ENCODE assay signal across 20 cellular contexts in the genomic region with DNA sequence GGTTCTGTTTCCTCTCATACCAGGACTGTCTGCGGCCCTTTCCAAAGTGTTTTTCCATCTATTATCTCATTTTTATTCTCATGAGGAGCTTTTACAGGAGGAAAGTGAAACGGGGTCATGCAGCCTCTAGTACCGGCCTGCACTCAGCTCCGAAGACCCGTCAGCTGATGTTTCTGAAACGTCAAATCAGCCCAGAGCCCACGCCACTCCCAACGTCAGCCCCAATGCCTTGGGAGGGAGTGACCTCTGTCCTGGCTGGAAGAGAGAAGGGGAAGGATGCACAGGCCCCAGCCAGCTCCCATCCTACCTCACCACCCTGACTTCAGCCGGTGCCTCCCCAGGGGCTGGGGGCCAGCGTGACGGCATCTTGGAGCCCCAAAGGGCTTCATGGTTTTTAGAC. TPM values are rescaled to one million over a fixed set of nuclear protein-coding genes. Genes with fewer than 3 reads are reported as not detected.
DNase-seq lines count a peak whose midpoint lies in the region; ATAC-seq, FAIRE-seq and TF ChIP-seq lines count a peak whose summit lies in the region.
"Had no signal": no experiment of that assay in that cellular context is flagged by ENCODE, and none has a peak within 500 bp of the region (broad histone marks: within the 10 kb centered on the region; RNA-seq: fewer than 3 reads in every experiment).

No MANE protein-coding gene starts in this region.

- POLR2A ChIA-PET in HepG2 (lab: Yijun Ruan, JAX): no interaction called here

- FAIRE-seq in HepG2 (lab: Jason Lieb, UNC) (no peak), kidney (lab: Jason Lieb, UNC) (no peak)
- FAIRE-seq: A204.1, GM12878 had no signal

- no peak for TF ChIP-seq CTCF in liver (IDR thresholded peaks at IDR 0.05; ENCODE audit: low read depth, low read length, missing input control)
- TF ChIP-seq CTCF in HepG2 (CRISPR knock-in tag; IDR thresholded peaks at IDR 0.05): no peak
- no peak for TF ChIP-seq CTCF in kidney (IDR thresholded peaks at IDR 0.05; ENCODE audit: borderline replicate concordance, extremely low read depth, insufficient read depth)
- TF ChIP-seq CTCF in sigmoid colon (IDR thresholded peaks at IDR 0.05): no peak
- no peak for TF ChIP-seq CTCF in left lung (IDR thresholded peaks at IDR 0.05)

- H3K36me3 ChIP-seq in liver (ENCODE audit: control insufficient read depth in 4 of 4, insufficient read depth in 3 of 4, low read depth in 1 of 4, low read length in 3 of 4): no peaks in the 10 kb centered on the region
- H3K36me3 ChIP-seq in HepG2 (replicated peaks in 1 of 2; ENCODE audit: control insufficient read depth in 1 of 2, insufficient read depth in 2 of 2, low read length in 2 of 2): no peaks in the 10 kb centered on the region
- H3K36me3 ChIP-seq in kidney (ENCODE audit: control insufficient read depth in 1 of 2, insufficient read depth in 2 of 2, low read length in 2 of 2): no peaks in the 10 kb centered on the region
- H3K36me3 ChIP-seq in sigmoid colon: no peaks in the 10 kb centered on the region
- H3K36me3 ChIP-seq in aorta (ENCODE audit: control insufficient read depth in 1 of 2, insufficient read depth in 2 of 2, low read length in 1 of 2): no peaks in the 10 kb centered on the region
- H3K36me3 ChIP-seq in left lung: no peaks in the 10 kb centered on the region
- H3K36me3 ChIP-seq: HAP-1 had no signal

- TF ChIP-seq EP300 in HepG2 (IDR thresholded peaks at IDR 0.05; ENCODE audit: low read depth in 2 of 2, low read length in 2 of 2) (no peak), HepG2 (CRISPR knock-in tag; IDR thresholded peaks at IDR 0.05; ENCODE audit: borderline replicate concordance) (no peak), sigmoid colon (IDR thresholded peaks at IDR 0.05) (peak in 1 of 4 donors; percentile 25)

- CTCF ChIA-PET in HepG2 (lab: Yijun Ruan, JAX; ENCODE audit: low intra/inter-chr PET ratio, low total read pairs): no interaction called here

- TF ChIP-seq POLR2A in HepG2 (IDR thresholded peaks at IDR 0.05; ENCODE audit: insufficient read depth in 1 of 2, low read depth in 2 of 2, low read length in 2 of 2): no peak
- no peak for TF ChIP-seq POLR2A in sigmoid colon (IDR thresholded peaks at IDR 0.05)

- H4K20me1 ChIP-seq in HepG2 (ENCODE audit: insufficient read depth, low read length): no peaks in the 10 kb centered on the region

- H3K27me3 ChIP-seq in liver (ENCODE audit: control insufficient read depth in 4 of 4, insufficient read depth in 4 of 4, low read length in 3 of 4) (no peaks in the 10 kb centered on the region), HepG2 (ENCODE audit: control insufficient read depth in 1 of 2, insufficient read depth in 2 of 2, low read length in 2 of 2) (peaks cover 0 to 12% of the 10 kb centered on the region in 2 experiments; a peak in 3 of 5 replicates), sigmoid colon (no peaks in the 10 kb centered on the region), aorta (ENCODE audit: control insufficient read depth in 1 of 2, insufficient read depth in 2 of 2, low read length in 1 of 2) (no peaks in the 10 kb centered on the region), left lung (no peaks in the 10 kb centered on the region)

- H3K4me1 ChIP-seq in liver (ENCODE audit: control insufficient read depth in 4 of 4, insufficient read depth in 4 of 4, low read length in 3 of 4): no peaks in the 10 kb centered on the region
- H3K4me1 ChIP-seq in HepG2 (ENCODE audit: insufficient read depth, low read length): no peaks in the 10 kb centered on the region
- H3K4me1 ChIP-seq in kidney (ENCODE audit: control insufficient read depth in 1 of 2, insufficient read depth in 1 of 2, low read depth in 1 of 2, low read length in 2 of 2): peaks cover 0 to 7% of the 10 kb centered on the region in 2 donors
- H3K4me1 ChIP-seq in sigmoid colon: peaks cover 0 to 13% (median 4%) of the 10 kb centered on the region in 4 donors
- no peaks in the 10 kb centered on the region for H3K4me1 ChIP-seq in aorta (ENCODE audit: control insufficient read depth in 1 of 2, insufficient read depth in 2 of 2, low read length in 2 of 2)
- peaks cover 0 to 6% of the 10 kb centered on the region in 2 donors for H3K4me1 ChIP-seq in left lung
- H3K4me1 ChIP-seq: HAP-1 had no signal

- no peak overlapping the region for H3K9ac ChIP-seq in liver (ENCODE audit: low read depth in 1 of 2, low read length in 2 of 2)
- H3K9ac ChIP-seq in HepG2 (ENCODE audit: insufficient read depth, low read depth, low read length): no peak overlapping the region
- no peak overlapping the region for H3K9ac ChIP-seq in kidney (ENCODE audit: low read length in 2 of 2)
- H3K9ac ChIP-seq: KMS-11 had no signal

- intact Hi-C loops in HepG2 (cut with micrococcal nuclease; ENCODE audit: unreplicated experiment) (no loop called here), kidney (cut with DNase I) (no loop called here), sigmoid colon (cut with DNase I) (no loop called here), aorta (cut with DNase I) (no loop called here), left lung (cut with DNase I) (no loop called here)

- H3K4me3 ChIP-seq in liver (ENCODE audit: low read depth in 1 of 3, low read length in 3 of 3) (no peak overlapping the region), HepG2 (replicated peaks in 1 of 3; ENCODE audit: insufficient read depth in 1 of 3, low read depth in 2 of 3, low read length in 3 of 3) (no peak overlapping the region), kidney (ENCODE audit: low read length in 2 of 2) (no peak overlapping the region), sigmoid colon (no peak overlapping the region), aorta (ENCODE audit: low read length in 2 of 2) (no peak overlapping the region), left lung (no peak overlapping the region)
- H3K4me3 ChIP-seq: GM12878, HAP-1 had no signal

- ATAC-seq in HepG2 (no peak), aorta (ENCODE audit: low FRiP score) (peak; percentile 51), left lung (no peak), HG03135 (IDR thresholded peaks at IDR 0.05; ENCODE audit: unreplicated experiment) (no peak), HG02763 (IDR thresholded peaks at IDR 0.05; ENCODE audit: unreplicated experiment) (no peak)
- ATAC-seq: GM12878, PC-3 had no signal

- no peak overlapping the region for H2AFZ ChIP-seq in HepG2 (ENCODE audit: low read length)

- no peak for TF ChIP-seq RAD21 in liver (IDR thresholded peaks at IDR 0.05)
- TF ChIP-seq RAD21 in HepG2 (CRISPR knock-in tag; IDR thresholded peaks at IDR 0.05): no peak

- H3K79me2 ChIP-seq in HepG2 (ENCODE audit: insufficient read depth, low read length): no peaks in the 10 kb centered on the region

- peak overlapping the region in 1 of 2 donors; percentile 33 for H3K27ac ChIP-seq in liver (ENCODE audit: low read depth in 1 of 2, low read length in 2 of 2)
- H3K27ac ChIP-seq in HepG2 (ENCODE audit: extremely low read length, insufficient read depth, low read length): no peak overlapping the region
- H3K27ac ChIP-seq in kidney (ENCODE audit: low read depth in 2 of 2, low read length in 2 of 2): no peak overlapping the region
- peak overlapping the region in 3 of 4 donors; percentile 45 to 63 (median 55) for H3K27ac ChIP-seq in sigmoid colon
- no peak overlapping the region for H3K27ac ChIP-seq in aorta (ENCODE audit: low read depth in 1 of 2, low read length in 2 of 2)
- no peak overlapping the region for H3K27ac ChIP-seq in left lung
- H3K27ac ChIP-seq: HL-60, KMS-11 had no signal

- no peak overlapping the region for H3K4me2 ChIP-seq in HepG2 (ENCODE audit: low read depth, low read length)
- H3K4me2 ChIP-seq: KMS-11 had no signal

- H3K9me3 ChIP-seq in liver (ENCODE audit: control insufficient read depth in 4 of 4, low read length in 3 of 4): no peaks in the 10 kb centered on the region
- no peaks in the 10 kb centered on the region for H3K9me3 ChIP-seq in HepG2 (ENCODE audit: low read length)
- no peaks in the 10 kb centered on the region for H3K9me3 ChIP-seq in kidney (ENCODE audit: control insufficient read depth in 1 of 2, low read length in 2 of 2)
- H3K9me3 ChIP-seq in sigmoid colon: no peaks in the 10 kb centered on the region
- no peaks in the 10 kb centered on the region for H3K9me3 ChIP-seq in aorta (ENCODE audit: control insufficient read depth, low read length)
- no peaks in the 10 kb centered on the region for H3K9me3 ChIP-seq in left lung
- H3K9me3 ChIP-seq: HAP-1 had no signal

- 88% methylated on average over 11 of the region's 11 CpGs for WGBS in liver
- 36% methylated on average over 11 of the region's 11 CpGs for WGBS in HepG2 (ENCODE audit: low lambda C conversion rate)
- WGBS in sigmoid colon, 2 donors: 92 to 94% methylated on average over 11 of the region's 11 CpGs
- WGBS in aorta, 2 donors: 72 to 82% methylated on average over 11 of the region's 11 CpGs

- BruUV-seq in HepG2 (replicated peaks; lab: Mats Ljungman, UMichigan): no TSS peak

- in situ Hi-C loops in HepG2 (cut with HindIII; ENCODE audit: extremely low pct_ligation_motif_present, low pct_unique_long_range_greater_than_20kb): no loop called here

- DNase-seq in HepG2 (ENCODE audit: low spot score) (no peak), kidney (peak; percentile 39), sigmoid colon (no peak), aorta (no peak), left lung (no peak)
- DNase-seq: C1 segment of cervical spinal cord, NCI-H1092 treated with DMSO at 0.1 percent for 48 hours, NCI-H1930, NCI-H2171, NCI-H446 treated with DMSO at 0.1 percent for 48 hours, NCI-H748 treated with DMSO at 0.1 percent for 48 hours, PC-3 had no signal

RNA-seq across cellular contexts. Expression of a gene that starts 58.5 kb away (rescaled TPM):
- 1 to 10 TPM; 7.1 to 8.4 TPM for total RNA-seq in liver
- 1 to 10 TPM in 1 of 2 donors, under 1 TPM in 1; 0.99 to 5.6 TPM for polyA plus RNA-seq in liver
- 0.11 TPM in 1 of 2 replicates, not detected in the other for total RNA-seq in HepG2 (2016; rRNA removed; fragmentation: Illumina TruSeq; extraction: Trizol)
- not detected in 2 replicates for total RNA-seq in HepG2 (2016; cell fraction: cytosol; rRNA removed; fragmentation: Illumina TruSeq; extraction: Trizol; ENCODE audit: low read depth)
- total RNA-seq in HepG2 (2016; cell fraction: insoluble cytoplasmic fraction; rRNA removed; fragmentation: Illumina TruSeq; extraction: Trizol): 0.13 and 0.21 TPM in 2 replicates
- 0.21 TPM in 1 of 2 replicates, not detected in the other for total RNA-seq in HepG2 (2016; cell fraction: membrane; rRNA removed; fragmentation: Illumina TruSeq; extraction: Trizol)
- not detected in 2 replicates for total RNA-seq in HepG2 (2016; cell fraction: nucleus; rRNA removed; fragmentation: Illumina TruSeq; extraction: Trizol)
- 0.40 and 0.61 TPM in 2 replicates for polyA plus RNA-seq in HepG2 (2011; rRNA removed)
- polyA plus RNA-seq in HepG2 (2011; cell fraction: cytosol; rRNA removed): 0.10 and 0.42 TPM in 2 replicates
- 1.8 and 2.6 TPM in 2 replicates for polyA plus RNA-seq in HepG2 (2011; cell fraction: nucleus; rRNA removed)
- polyA plus RNA-seq in HepG2 (2012): 0.12 and 0.13 TPM in 2 replicates
- polyA plus RNA-seq in HepG2 (2016; cell fraction: cytosol; fragmentation: Illumina TruSeq; extraction: Trizol; ENCODE audit: low read depth): not detected in 2 replicates
- polyA plus RNA-seq in HepG2 (2016; cell fraction: insoluble cytoplasmic fraction; fragmentation: Illumina TruSeq; extraction: Trizol; ENCODE audit: low read depth): not detected in 2 replicates
- 0.36 TPM in 1 of 2 replicates, not detected in the other for polyA plus RNA-seq in HepG2 (2016; cell fraction: membrane; fragmentation: Illumina TruSeq; extraction: Trizol; ENCODE audit: low read depth)
- polyA plus RNA-seq in HepG2 (2016; cell fraction: nucleus; fragmentation: Illumina TruSeq; extraction: Trizol; ENCODE audit: insufficient read depth, low read depth): not detected in 2 replicates
- polyA minus RNA-seq in HepG2 (2011; rRNA and poly(A)+ RNA removed; ENCODE audit: low replicate concordance): 1.3 and 222 TPM in 2 replicates
- 1.1 and 1.8 TPM in 2 replicates for polyA minus RNA-seq in HepG2 (2011; cell fraction: cytosol; rRNA and poly(A)+ RNA removed)
- 0.77 and 1.2 TPM in 2 replicates for polyA minus RNA-seq in HepG2 (2011; cell fraction: nucleus; rRNA and poly(A)+ RNA removed)
- 44.6 TPM for total RNA-seq in kidney
- polyA plus RNA-seq in kidney (ENCODE audit: insufficient read depth, low read depth, low replicate concordance): 21.1 TPM
- total RNA-seq in sigmoid colon: 10 to 100 TPM; 17.5 to 43.8 (median 22.5) TPM
- polyA plus RNA-seq in sigmoid colon: 10 to 100 TPM in 1 of 3 donors, 1 to 10 TPM in 2; 3.5 to 38.9 (median 4.8) TPM
- total RNA-seq in aorta: 100 to 1,000 TPM; 109 to 144 TPM
- polyA plus RNA-seq in aorta: 10 to 100 TPM in 1 of 2 donors, 1 to 10 TPM in 1; 7.6 to 50.7 TPM
- total RNA-seq in left lung: 10 to 100 TPM; 47.1 to 50.5 TPM

Comparison
In these comparisons a context has a peak if more than half of its experiments do, and no peak if none do; other contexts are left out.
1. H3K27ac ChIP-seq: peak in sigmoid colon (3 of 4); none in HepG2 (single experiment), kidney (0 of 2), aorta (0 of 2) and left lung (0 of 2).